8 cellular contexts compared by ENCODE assay signal in genomic region chr2:231411871-231412615, GRCh38. TPM values are rescaled to one million over a fixed set of nuclear protein-coding genes. Genes with fewer than 3 reads are reported as not detected.
DNase-seq lines count a peak whose midpoint lies in the region; ATAC-seq and TF ChIP-seq lines count a peak whose summit lies in the region.

No MANE protein-coding gene starts in this region.

- peaks cover 40% of the 10 kb centered on the region for H3K27me3 Mint-ChIP-seq in activated naive CD8-positive, alpha-beta T cell treated with anti-CD3 and anti-CD28 coated beads, Interleukin-2, amount 50 U/mL, for 24 hours

- whole genome bisulfite sequencing in psoas muscle, 3 donors = 3% methylated on average over 41 to 65 of the region's 65 CpGs

- peaks cover 8% of the 10 kb centered on the region for H3K36me3 Mint-ChIP-seq in activated naive CD8-positive, alpha-beta T cell treated with anti-CD3 and anti-CD28 coated beads, Interleukin-2, amount 50 U/mL, for 24 hours (ENCODE audit: low read depth)

- no peak overlapping the region for H3K27ac Mint-ChIP-seq in activated naive CD8-positive, alpha-beta T cell treated with anti-CD3 and anti-CD28 coated beads, Interleukin-2, amount 50 U/mL, for 24 hours

- peak in 1 of 2 donors; percentile 38 for TF ChIP-seq POLR2A in uterus (IDR thresholded peaks at IDR 0.05)

- intact Hi-C loops in left ventricle myocardium superior (cut with micrococcal nuclease) = loop anchor here (5.0 kb wide), 1 partner anchor 185 kb away; no protein-coding TSS in a partner anchor
- intact Hi-C loops in psoas muscle (cut with DNase I) = loop anchor here (5.0 to 10.0 kb wide), 4 partner anchors 115 to 307 kb away; no protein-coding TSS in a partner anchor
- intact Hi-C loops in uterus (cut with DNase I; ENCODE audit: low total_unique reads) = loop anchor here (10.0 kb wide), 2 partner anchors 187 to 317 kb away; no protein-coding TSS in a partner anchor

- no peaks in the 10 kb centered on the region for H3K36me3 ChIP-seq in psoas muscle (ENCODE audit: insufficient read depth in 1 of 2, low read depth in 1 of 2)
- no peaks in the 10 kb centered on the region for H3K36me3 ChIP-seq in uterus

- H3K27ac ChIP-seq in psoas muscle (no peak overlapping the region), uterus (peak overlapping the region; percentile 20 to 77)

- peak; percentile 99 for ATAC-seq in GM21737 (IDR thresholded peaks at IDR 0.05; ENCODE audit: unreplicated experiment)
- ATAC-seq in activated naive CD8-positive, alpha-beta T cell treated with anti-CD3 and anti-CD28 coated beads, Interleukin-2, amount 50 U/mL, for 24 hours = peak; percentile 99
- ATAC-seq in left ventricle myocardium superior = peak; percentile 99
- peak; percentile 92 to 98 (median 97) for ATAC-seq in psoas muscle

- H3K4me3 Mint-ChIP-seq in activated naive CD8-positive, alpha-beta T cell treated with anti-CD3 and anti-CD28 coated beads, Interleukin-2, amount 50 U/mL, for 24 hours = peak overlapping the region; percentile 43

- in situ Hi-C loops in KBM-7 (cut with MboI; ENCODE audit: low pct_unique_long_range_greater_than_20kb, low sequenced_read_pairs) = loop anchor here (10.0 to 25.0 kb wide), 2 partner anchors 307 to 575 kb away; no protein-coding TSS in a partner anchor

- DNase-seq in GM03348 (ENCODE audit: low spot score) (peak; percentile 96), KBM-7 (peak; percentile 93), SKM-1 (lab: John Stamatoyannopoulos, UW; ENCODE audit: unreplicated experiment) (peak; percentile 20), left ventricle myocardium superior (peak; percentile 91), psoas muscle (peak; percentile 85 to 86), uterus (peak; percentile 87 to 91)
- DNase-seq in activated naive CD8-positive, alpha-beta T cell treated with anti-CD3 and anti-CD28 coated beads, Interleukin-2, amount 50 U/mL, for 24 hours = peak; percentile 83

- H3K9me3 Mint-ChIP-seq in activated naive CD8-positive, alpha-beta T cell treated with anti-CD3 and anti-CD28 coated beads, Interleukin-2, amount 50 U/mL, for 24 hours = peaks cover 4% of the 10 kb centered on the region

- TF ChIP-seq CTCF in psoas muscle (IDR thresholded peaks at IDR 0.05) (peak; percentile 79), uterus (IDR thresholded peaks at IDR 0.05) (peak; percentile 80 to 93 (median 90))

- peak overlapping the region; percentile 66 for H3K4me3 ChIP-seq in psoas muscle
- peak overlapping the region; percentile 21 to 60 for H3K4me3 ChIP-seq in uterus

- H3K4me1 ChIP-seq in psoas muscle (peaks cover 6% of the 10 kb centered on the region), uterus (no peaks in the 10 kb centered on the region)

- no peaks in the 10 kb centered on the region for H3K9me3 ChIP-seq in psoas muscle
- no peaks in the 10 kb centered on the region for H3K9me3 ChIP-seq in uterus

- peaks cover 0 to 12% (median 1%) of the 10 kb centered on the region in 3 donors for H3K27me3 ChIP-seq in psoas muscle (ENCODE audit: insufficient read depth in 3 of 3, low read length in 2 of 3)
- no peaks in the 10 kb centered on the region for H3K27me3 ChIP-seq in uterus

- peaks cover 3% of the 10 kb centered on the region for H3K4me1 Mint-ChIP-seq in activated naive CD8-positive, alpha-beta T cell treated with anti-CD3 and anti-CD28 coated beads, Interleukin-2, amount 50 U/mL, for 24 hours

RNA-seq across cellular contexts. Expression of gene B3GNT7, which starts 16.5 kb away (rescaled TPM):
- total RNA-seq in left ventricle myocardium superior (8.1 TPM), psoas muscle (1 to 10 TPM in 1 of 4 donors, under 1 TPM in 3; 0.29 to 1.7 (median 0.63) TPM), uterus (1 to 10 TPM; 1.7 to 8.1 (median 3.1) TPM)
- polyA plus RNA-seq in psoas muscle = under 1 TPM; 0.03 to 0.26 (median 0.03) TPM

RNA-seq across cellular contexts. Expression of gene NCL, which starts 52.2 kb away (rescaled TPM):
- 241 TPM for total RNA-seq in left ventricle myocardium superior
- total RNA-seq in psoas muscle = 100 to 1,000 TPM; 331 to 632 (median 572) TPM
- 100 to 1,000 TPM; 221 to 382 (median 359) TPM for polyA plus RNA-seq in psoas muscle
- total RNA-seq in uterus = 100 to 1,000 TPM in 2 of 4 donors, 10 to 100 TPM in 2; 68.8 to 429 (median 129) TPM

Comparison
In these comparisons a context has a peak if more than half of its experiments do, and no peak if none do; other contexts are left out.
1. DNase-seq: peak in every context shown above with its lines; median percentile 96 in GM03348; 93 in KBM-7; 91 in left ventricle myocardium superior; 89 in uterus; 86 in psoas muscle; 83 in activated naive CD8-positive, alpha-beta T cell treated with anti-CD3 and anti-CD28 coated beads, Interleukin-2, amount 50 U/mL, for 24 hours; 20 in SKM-1.